ENCODE assay signal across 8 cellular contexts in the genomic region with DNA sequence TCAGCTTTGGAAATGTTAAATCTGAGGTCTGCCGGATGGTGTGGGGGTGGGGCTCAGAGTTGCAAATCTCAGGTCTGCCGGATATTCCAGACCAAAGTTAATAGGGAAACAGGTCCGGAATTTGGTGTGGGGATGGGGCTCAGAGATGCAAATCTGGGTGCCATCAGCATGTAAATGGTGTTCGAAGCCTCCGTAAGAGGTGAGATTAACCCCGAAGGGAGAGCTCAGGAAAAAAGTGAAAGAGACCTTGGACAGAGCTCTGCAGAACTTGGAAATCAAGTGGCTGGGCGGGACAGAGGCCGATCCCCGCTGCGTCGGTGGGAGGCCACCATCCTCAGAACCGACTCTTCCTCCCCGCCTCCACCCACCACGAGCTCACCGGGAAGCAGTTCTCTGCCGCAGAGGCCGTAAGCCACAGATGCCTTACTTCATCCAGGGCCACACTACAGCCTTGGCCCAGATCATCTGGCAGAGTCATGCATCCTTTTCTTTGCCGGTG. TPM values are rescaled to one million over a fixed set of nuclear protein-coding genes. Genes with fewer than 3 reads are reported as not detected.
DNase-seq lines count a peak whose midpoint lies in the region; ATAC-seq and TF ChIP-seq lines count a peak whose summit lies in the region.

No MANE protein-coding gene starts in this region.

- H4K20me1 ChIP-seq in OCI-LY1 (ENCODE audit: insufficient read depth, low read length) = no peaks in the 10 kb centered on the region

- H3K9me3 ChIP-seq in OCI-LY1 (ENCODE audit: low read length) = no peaks in the 10 kb centered on the region
- no peaks in the 10 kb centered on the region for H3K9me3 ChIP-seq in ascending aorta

- H3K4me1 ChIP-seq in OCI-LY1 (ENCODE audit: insufficient read depth, low read length, severe bottlenecking) (peaks cover 24% of the 10 kb centered on the region), ascending aorta (peaks cover 0 to 13% of the 10 kb centered on the region in 2 donors)

- no peak for TF ChIP-seq CTCF in OCI-LY1 (IDR thresholded peaks at IDR 0.05; ENCODE audit: low read length)
- TF ChIP-seq CTCF in ascending aorta (IDR thresholded peaks at IDR 0.05) = no peak

- H3K27me3 ChIP-seq in OCI-LY1 (ENCODE audit: insufficient read depth, low read length) (no peaks in the 10 kb centered on the region), ascending aorta (no peaks in the 10 kb centered on the region)

- DNase-seq in GM03348 (ENCODE audit: low spot score) (peak; percentile 77), ascending aorta (ENCODE audit: low spot score in 2 of 2) (peak in 1 of 2 donors; percentile 78), iPS DF 19.7 (ENCODE audit: low read depth, low spot score) (peak; percentile 100), sciatic nerve (ENCODE audit: low spot score) (peak; percentile 67), NCI-H1694 (lab: John Stamatoyannopoulos, UW) (no peak), NCI-H2196 treated with DMSO at 0.1 percent for 48 hours (lab: John Stamatoyannopoulos, UW; ENCODE audit: unreplicated experiment) (no peak)

- H3K27ac ChIP-seq in OCI-LY1 (ENCODE audit: low read depth, low read length, poor library complexity, severe bottlenecking) (no peak overlapping the region), ascending aorta (peak overlapping the region in 1 of 2 donors; percentile 96)

- H2AFZ ChIP-seq in OCI-LY1 (ENCODE audit: low read length) = no peak overlapping the region

- no peaks in the 10 kb centered on the region for H3K9me2 ChIP-seq in OCI-LY1 (ENCODE audit: low read depth, low read length)

- H3K79me2 ChIP-seq in OCI-LY1 (ENCODE audit: insufficient read depth, low read length) = peaks cover 7% of the 10 kb centered on the region

- H3K4me3 ChIP-seq in OCI-LY1 (ENCODE audit: low read depth, low read length, poor library complexity, severe bottlenecking) = peak overlapping the region; percentile 97
- peak overlapping the region; percentile 90 to 93 for H3K4me3 ChIP-seq in ascending aorta

- ATAC-seq in sciatic nerve (peak; percentile 61), HG02852 (IDR thresholded peaks at IDR 0.05; ENCODE audit: unreplicated experiment) (no peak)

- no peaks in the 10 kb centered on the region for H3F3A ChIP-seq in OCI-LY1 (ENCODE audit: insufficient read depth, low read length)

- H3K9ac ChIP-seq in OCI-LY1 (ENCODE audit: low read length) = no peak overlapping the region

- H3K36me3 ChIP-seq in OCI-LY1 (ENCODE audit: insufficient read depth, low read length) = peaks cover 6% of the 10 kb centered on the region
- no peaks in the 10 kb centered on the region for H3K36me3 ChIP-seq in ascending aorta

- peak overlapping the region; percentile 26; the same call in 1 of the 2 replicates for H3K4me2 ChIP-seq in OCI-LY1 (ENCODE audit: low read length)

- intact Hi-C loops in ascending aorta (cut with DNase I) (loop anchor here (5.0 kb wide), 2 partner anchors 177 to 1738 kb away; a partner anchor contains a TSS), sciatic nerve (cut with DNase I) (no loop called here)

RNA-seq across cellular contexts. Expression of a gene that starts 1.7 kb away (rescaled TPM):
- 20.3 TPM for total RNA-seq in ascending aorta
- 34.8 TPM for total RNA-seq in sciatic nerve

RNA-seq across cellular contexts. Expression of a gene that starts 50.0 kb away (rescaled TPM):
- total RNA-seq in ascending aorta = 22.0 TPM
- 21.7 TPM for total RNA-seq in sciatic nerve

Comparison
In these comparisons a context has a peak if more than half of its experiments do, and no peak if none do; other contexts are left out.
1. DNase-seq: peak in GM03348 (single experiment), iPS DF 19.7 (single experiment) and sciatic nerve (single experiment); none in NCI-H1694 (single experiment) and NCI-H2196 treated with DMSO at 0.1 percent for 48 hours (single experiment).